ENCODE assay signal across 22 cellular contexts in genomic region chr22:37256075-37256726, GRCh38. TPM values are rescaled to one million over a fixed set of nuclear protein-coding genes. Genes with fewer than 3 reads are reported as not detected.
DNase-seq lines count a peak whose midpoint lies in the region; ATAC-seq and TF ChIP-seq lines count a peak whose summit lies in the region.
"Had no signal": no experiment of that assay in that cellular context is flagged by ENCODE, and none has a peak within 500 bp of the region (broad histone marks: within the 10 kb centered on the region; RNA-seq: fewer than 3 reads in every experiment).

No MANE protein-coding gene starts in this region.

- intact Hi-C loops in left colon (cut with DNase I, micrococcal nuclease) = no loop called here

- no peaks in the 10 kb centered on the region for H3K36me3 Mint-ChIP-seq in memory B cell

- H3K4me1 Mint-ChIP-seq in stimulated activated naive CD8-positive, alpha-beta T cell treated with anti-CD3 and anti-CD28 coated beads, Interleukin-15, amount 100 ng/mL, for 72 hours = peaks cover 60% of the 10 kb centered on the region
- H3K4me1 Mint-ChIP-seq in memory B cell = peaks cover 37% of the 10 kb centered on the region

- ATAC-seq in stimulated activated naive CD8-positive, alpha-beta T cell treated with anti-CD3 and anti-CD28 coated beads, Interleukin-15, amount 100 ng/mL, for 72 hours = peak; percentile 54
- ATAC-seq in stimulated activated naive CD8-positive, alpha-beta T cell treated with anti-CD3 and anti-CD28 coated beads, Interleukin-15, Interleukin-2, amounts not matched to agents 100 U/mL and 50 U/mL, for 24 hours = no peak
- ATAC-seq in memory B cell (ENCODE audit: low read depth) (peak; percentile 59), left colon (no peak)
- ATAC-seq: activated CD8-positive, alpha-beta T cell treated with anti-CD3 and anti-CD28 coated beads for 36 hours; GM23338; heart left ventricle had no signal

- H3K27me3 Mint-ChIP-seq in stimulated activated naive CD8-positive, alpha-beta T cell treated with anti-CD3 and anti-CD28 coated beads, Interleukin-15, amount 100 ng/mL, for 72 hours = no peaks in the 10 kb centered on the region
- no peaks in the 10 kb centered on the region for H3K27me3 Mint-ChIP-seq in memory B cell
- H3K27me3 Mint-ChIP-seq: activated CD8-positive, alpha-beta T cell treated with anti-CD3 and anti-CD28 coated beads for 36 hours; activated T-cell treated with anti-CD3 and anti-CD28 coated beads, Interleukin-2, amount 50 U/mL, for 24 hours; CD4-positive, alpha-beta T cell had no signal

- no peak for DNase-seq in stimulated activated naive CD8-positive, alpha-beta T cell treated with anti-CD3 and anti-CD28 coated beads, Interleukin-15, amount 100 ng/mL, for 72 hours
- no peak for DNase-seq in stimulated activated naive CD8-positive, alpha-beta T cell treated with anti-CD3 and anti-CD28 coated beads, Interleukin-15, Interleukin-2, amounts not matched to agents 100 U/mL and 50 U/mL, for 24 hours
- DNase-seq in memory B cell (ENCODE audit: low spot score in 2 of 2) = no peak
- no peak for DNase-seq in left colon
- no peak for DNase-seq in NCI-H524 treated with DMSO at 0.1 percent for 48 hours (lab: John Stamatoyannopoulos, UW)
- no peak for DNase-seq in NAMALWA (ENCODE audit: low spot score)
- DNase-seq: activated CD4-positive, CD25-positive, alpha-beta regulatory T cell; activated CD8-positive, alpha-beta T cell treated with anti-CD3 and anti-CD28 coated beads for 36 hours; activated T-cell treated with anti-CD3 and anti-CD28 coated beads, Interleukin-2, amount 50 U/mL, for 24 hours; brain microvascular endothelial cell; CD4-positive, alpha-beta T cell; cortex of kidney; heart left ventricle; KG1; NCI-H1092; NCI-H2081 treated with DMSO at 0.1 percent for 48 hours; NCI-H446 treated with DMSO at 0.1 percent for 48 hours; occipital lobe; stimulated activated CD4-positive, alpha-beta T cell treated with anti-CD3 and anti-CD28 coated beads, Interleukin-15, amount 100 ng/mL, for 24 hours; T1000 had no signal

- H3K9me3 Mint-ChIP-seq in stimulated activated naive CD8-positive, alpha-beta T cell treated with anti-CD3 and anti-CD28 coated beads, Interleukin-15, amount 100 ng/mL, for 72 hours = no peaks in the 10 kb centered on the region
- H3K9me3 Mint-ChIP-seq in memory B cell = no peaks in the 10 kb centered on the region
- H3K9me3 Mint-ChIP-seq: activated CD8-positive, alpha-beta T cell treated with anti-CD3 and anti-CD28 coated beads for 36 hours; activated T-cell treated with anti-CD3 and anti-CD28 coated beads, Interleukin-2, amount 50 U/mL, for 24 hours; CD4-positive, alpha-beta T cell; GM23338 had no signal

- H3K4me3 Mint-ChIP-seq in stimulated activated naive CD8-positive, alpha-beta T cell treated with anti-CD3 and anti-CD28 coated beads, Interleukin-15, amount 100 ng/mL, for 72 hours = no peak overlapping the region
- H3K4me3 Mint-ChIP-seq in memory B cell = peak overlapping the region; percentile 49
- H3K4me3 Mint-ChIP-seq: activated CD8-positive, alpha-beta T cell treated with anti-CD3 and anti-CD28 coated beads for 36 hours; activated T-cell treated with anti-CD3 and anti-CD28 coated beads, Interleukin-2, amount 50 U/mL, for 24 hours; CD4-positive, alpha-beta T cell; GM23338 had no signal

- H3K27ac Mint-ChIP-seq in stimulated activated naive CD8-positive, alpha-beta T cell treated with anti-CD3 and anti-CD28 coated beads, Interleukin-15, amount 100 ng/mL, for 72 hours = peak overlapping the region; percentile 29 to 63
- peak overlapping the region; percentile 83 for H3K27ac Mint-ChIP-seq in memory B cell
- H3K27ac Mint-ChIP-seq: CD4-positive, alpha-beta T cell; GM23338 had no signal

- 0 out of 2 replicates have a peak, but pooled peaks have one; percentile 28 for TF ChIP-seq POLR2A in Raji (IDR thresholded peaks at IDR 0.05; ENCODE audit: insufficient read depth, low read depth, low read length)

RNA-seq across cellular contexts. Expression of gene RAC2, which starts 12.1 kb away (rescaled TPM):
- 10 to 100 TPM; 20.9 to 22.6 TPM for total RNA-seq in left colon
- total RNA-seq: occipital lobe had no signal

RNA-seq across cellular contexts. Expression of gene CYTH4, which starts 26.1 kb away (rescaled TPM):
- total RNA-seq in left colon = 10 to 100 TPM in 1 of 2 donors, 1 to 10 TPM in 1; 2.6 to 10.4 TPM
- total RNA-seq: GM23338 had no signal

RNA-seq across cellular contexts. Expression of gene SSTR3, which starts 43.9 kb away (rescaled TPM):
- under 1 TPM in 1 of 2 donors, not detected in 1; 0.17 TPM for total RNA-seq in left colon
- total RNA-seq: occipital lobe had no signal

Comparison
In these comparisons a context has a peak if more than half of its experiments do, and no peak if none do; other contexts are left out.
1. ATAC-seq: peak in stimulated activated naive CD8-positive, alpha-beta T cell treated with anti-CD3 and anti-CD28 coated beads, Interleukin-15, amount 100 ng/mL, for 72 hours (single experiment) and memory B cell (single experiment); none in stimulated activated naive CD8-positive, alpha-beta T cell treated with anti-CD3 and anti-CD28 coated beads, Interleukin-15, Interleukin-2, amounts not matched to agents 100 U/mL and 50 U/mL, for 24 hours (single experiment) and left colon (single experiment).